ENCODE assay signal across 20 cellular contexts in genomic region chr3:71197841-71198565, GRCh38.
A peak's percentile ranks its signal among the peaks of the same experiment; 100 is the strongest.
DNase-seq lines count a peak whose midpoint lies in the region; TF ChIP-seq lines count a peak whose summit lies in the region.
"Had no signal": no experiment of that assay in that cellular context is flagged by ENCODE, and none has a peak within 500 bp of the region (broad histone marks: within the 10 kb centered on the region; RNA-seq: fewer than 3 reads in every experiment).

No MANE protein-coding gene starts in this region.

- H3K23ac ChIP-seq in H9 (ENCODE audit: insufficient read length, low read depth, low read length) (no peak overlapping the region), mesenchymal stem cell (ENCODE audit: low read length in 2 of 2) (no peak overlapping the region)

- no peaks in the 10 kb centered on the region for H3K9me3 Mint-ChIP-seq in activated T-cell treated with anti-CD3 and anti-CD28 coated beads, Interleukin-2, amount 50 U/mL, for 24 hours
- no peaks in the 10 kb centered on the region; a peak in 1 of 5 replicates for H3K9me3 Mint-ChIP-seq in H9
- H3K9me3 Mint-ChIP-seq in progenitor cell of endocrine pancreas (ENCODE audit: low read depth): no peaks in the 10 kb centered on the region
- H3K9me3 Mint-ChIP-seq: CD8-positive, alpha-beta memory T cell; GM23338 had no signal

- H4K5ac ChIP-seq in H9 (ENCODE audit: insufficient read length, low read depth, low read length): no peak overlapping the region

- peaks cover 59% of the 10 kb centered on the region for H3K36me3 Mint-ChIP-seq in activated T-cell treated with anti-CD3 and anti-CD28 coated beads, Interleukin-2, amount 50 U/mL, for 24 hours (ENCODE audit: low read depth)
- H3K36me3 Mint-ChIP-seq in H9 (ENCODE audit: insufficient read depth in 1 of 3, low read depth in 3 of 3) (peaks cover 0 to 16% (median 4%) of the 10 kb centered on the region in 3 experiments; a peak in 3 of 7 replicates), progenitor cell of endocrine pancreas (ENCODE audit: insufficient read depth) (peaks cover 18% of the 10 kb centered on the region)

- H3K9ac ChIP-seq in H9 (ENCODE audit: extremely low read depth, insufficient read length, low read length) (no peak overlapping the region), mesenchymal stem cell (ENCODE audit: low read length) (no peak overlapping the region)
- H3K9ac ChIP-seq: BLaER1 treated with 17β-estradiol and CSF1 and Interleukin-3, amounts not matched to agents 10 nM and 100 nM had no signal

- no peak for DNase-seq in activated T-cell treated with anti-CD3 and anti-CD28 coated beads, Interleukin-2, amount 50 U/mL, for 24 hours
- DNase-seq in activated T-cell treated with anti-CD3 and anti-CD28 coated beads for 4 hours (no peak), H9 (no peak), mesenchymal stem cell (no peak), progenitor cell of endocrine pancreas (ENCODE audit: low spot score, unreplicated experiment) (no peak), dermis blood vessel endothelial cell (no peak)
- DNase-seq in central memory CD4-positive, alpha-beta T cell: no peak
- DNase-seq in NK-92 treated with Interleukin-12 subunit alpha and Interleukin-12 subunit beta, amount 100 ng/mL, for 24 hours (lab: John Stamatoyannopoulos, UW): no peak
- DNase-seq: CD8-positive, alpha-beta memory T cell; Karpas-422; NCI-H1417 treated with DMSO at 0.1 percent for 48 hours; NCI-H187 treated with DMSO at 0.1 percent for 48 hours; NCI-H2107; NCI-H446 treated with DMSO at 0.1 percent for 48 hours; NCI-H526 treated with DMSO at 0.1 percent for 48 hours; PC-3; Right ventricle myocardium superior had no signal

- H2BK120ac ChIP-seq in H9 (ENCODE audit: low read depth, low read length, poor library complexity, severe bottlenecking) (no peak overlapping the region), mesenchymal stem cell (ENCODE audit: low read depth, low read length) (no peak overlapping the region)

- H2AK5ac ChIP-seq in H9 (ENCODE audit: insufficient read length, low read length): no peak overlapping the region
- H2AK5ac ChIP-seq in mesenchymal stem cell (ENCODE audit: low read length, severe bottlenecking): no peak overlapping the region

- H3K18ac ChIP-seq in H9 (ENCODE audit: insufficient read length, low read depth, low read length) (no peak overlapping the region), mesenchymal stem cell (ENCODE audit: low read depth in 1 of 2, low read length in 2 of 2) (peak overlapping the region; percentile 33 to 37)

- H3K56ac ChIP-seq in H9 (ENCODE audit: insufficient read length, low read depth, low read length): no peak overlapping the region

- H3K4me2 ChIP-seq in H9 (ENCODE audit: insufficient read depth, insufficient read length, low read length) (no peak overlapping the region), mesenchymal stem cell (ENCODE audit: low read length, poor library complexity, severe bottlenecking) (no peak overlapping the region)
- H3K4me2 ChIP-seq: BLaER1 treated with 17β-estradiol and CSF1 and Interleukin-3, amounts not matched to agents 10 nM and 100 nM; GM23338 had no signal

- H2BK12ac ChIP-seq in H9 (ENCODE audit: insufficient read length, low read depth, low read length): no peak overlapping the region
- peak overlapping the region in 1 of 2 experiments; percentile 15 for H2BK12ac ChIP-seq in mesenchymal stem cell (ENCODE audit: low read length in 2 of 2)

- H3T11ph ChIP-seq in H9 (ENCODE audit: low read length): no peak overlapping the region

- peaks cover 2% of the 10 kb centered on the region; the same call in 1 of the 2 replicates for H3K4me1 ChIP-seq in H9 (ENCODE audit: insufficient read depth, low read length)
- peaks cover 10% of the 10 kb centered on the region for H3K4me1 ChIP-seq in mesenchymal stem cell (ENCODE audit: control insufficient read depth, insufficient read depth, low read depth, low read length)
- H3K4me1 ChIP-seq: BLaER1 treated with 17β-estradiol and CSF1 and Interleukin-3, amounts not matched to agents 10 nM and 100 nM had no signal

- H2BK5ac ChIP-seq in H9 (ENCODE audit: insufficient read length, low read length) (no peak overlapping the region), mesenchymal stem cell (ENCODE audit: low read depth, low read length, poor library complexity, severe bottlenecking) (no peak overlapping the region)

- H3K4me3 Mint-ChIP-seq in activated T-cell treated with anti-CD3 and anti-CD28 coated beads, Interleukin-2, amount 50 U/mL, for 24 hours: no peak overlapping the region
- H3K4me3 Mint-ChIP-seq in H9: no peak overlapping the region
- no peak overlapping the region for H3K4me3 Mint-ChIP-seq in progenitor cell of endocrine pancreas (ENCODE audit: low read depth)
- H3K4me3 Mint-ChIP-seq: GM23338 had no signal

- no peaks in the 10 kb centered on the region for H4K20me1 ChIP-seq in H9 (ENCODE audit: control insufficient read depth, insufficient read depth, insufficient read length)
- H4K20me1 ChIP-seq: BLaER1 treated with 17β-estradiol and CSF1 and Interleukin-3, amounts not matched to agents 10 nM and 100 nM had no signal

- H4K8ac ChIP-seq in H9 (replicated peaks; ENCODE audit: insufficient read length, low read depth, low read length) (no peak overlapping the region), mesenchymal stem cell (ENCODE audit: low read length) (peak overlapping the region; percentile 54)

- no CpG with 5 or more reads among the region's 21 CpGs for WGBS in H9 (ENCODE audit: extremely low coverage, insufficient read length, low lambda C conversion rate)
- WGBS in mesenchymal stem cell: 97% methylated on average over 15 of the region's 21 CpGs

- H4K91ac ChIP-seq in H9 (ENCODE audit: insufficient read length, low read depth, low read length): no peak overlapping the region
- H4K91ac ChIP-seq in mesenchymal stem cell (ENCODE audit: low read length): peak overlapping the region; percentile 61

- TF ChIP-seq CTCF in H9 (conservative IDR thresholded peaks at IDR 0.05) (no peak), progenitor cell of endocrine pancreas (IDR thresholded peaks at IDR 0.05; ENCODE audit: unreplicated experiment) (no peak)

- peaks cover 2% of the 10 kb centered on the region for H3K79me1 ChIP-seq in H9 (ENCODE audit: insufficient read depth, low read depth, low read length, poor library complexity, severe bottlenecking)
- peaks cover 28% of the 10 kb centered on the region for H3K79me1 ChIP-seq in mesenchymal stem cell (replicated peaks; ENCODE audit: low read length, poor library complexity, severe bottlenecking)

- H3K9me3 ChIP-seq in H9 (ENCODE audit: control insufficient read depth, low read depth, low read length) (no peaks in the 10 kb centered on the region), mesenchymal stem cell (ENCODE audit: control insufficient read depth, low read length) (no peaks in the 10 kb centered on the region)
- H3K9me3 ChIP-seq: BLaER1 treated with 17β-estradiol and CSF1 and Interleukin-3, amounts not matched to agents 10 nM and 100 nM had no signal

- H2BK20ac ChIP-seq in H9 (ENCODE audit: low read depth, low read length, poor library complexity, severe bottlenecking): no peak overlapping the region

- H3K27ac ChIP-seq in H9 (ENCODE audit: insufficient read length, low read depth, low read length): no peak overlapping the region
- no peak overlapping the region for H3K27ac ChIP-seq in mesenchymal stem cell (ENCODE audit: low read length, poor library complexity, severe bottlenecking)
- H3K27ac ChIP-seq: 22Rv1; BLaER1 treated with 17β-estradiol and CSF1 and Interleukin-3, amounts not matched to agents 10 nM and 100 nM had no signal

- H3K36me3 ChIP-seq in mesenchymal stem cell (ENCODE audit: control insufficient read depth in 1 of 2, insufficient read depth in 2 of 2, low read depth in 1 of 2, low read length in 2 of 2): peaks cover 0 to 7% of the 10 kb centered on the region in 2 experiments
- H3K36me3 ChIP-seq: BLaER1 treated with 17β-estradiol and CSF1 and Interleukin-3, amounts not matched to agents 10 nM and 100 nM had no signal

- H2AFZ ChIP-seq in H9 (ENCODE audit: low read length) (no peak overlapping the region), mesenchymal stem cell (ENCODE audit: low read depth, low read length) (no peak overlapping the region)
- H2AFZ ChIP-seq: GM23338 had no signal

- no peaks in the 10 kb centered on the region for H3K27me3 Mint-ChIP-seq in activated T-cell treated with anti-CD3 and anti-CD28 coated beads, Interleukin-2, amount 50 U/mL, for 24 hours
- H3K27me3 Mint-ChIP-seq in H9 (ENCODE audit: low read depth) (no peaks in the 10 kb centered on the region), progenitor cell of endocrine pancreas (no peaks in the 10 kb centered on the region)
- H3K27me3 Mint-ChIP-seq: CD8-positive, alpha-beta memory T cell had no signal

- peak overlapping the region; percentile 2 for H3K27ac Mint-ChIP-seq in activated T-cell treated with anti-CD3 and anti-CD28 coated beads, Interleukin-2, amount 50 U/mL, for 24 hours
- H3K27ac Mint-ChIP-seq in H9 (peak overlapping the region in 2 of 3 experiments; percentile 65 to 74; a peak in 3 of 7 replicates), progenitor cell of endocrine pancreas (peak overlapping the region; percentile 6)
- H3K27ac Mint-ChIP-seq: GM23338 had no signal

- H3K4me3 ChIP-seq in mesenchymal stem cell (ENCODE audit: insufficient read depth in 1 of 2, low read depth in 1 of 2, low read length in 2 of 2): no peak overlapping the region
- H3K4me3 ChIP-seq: BLaER1 treated with 17β-estradiol and CSF1 and Interleukin-3, amounts not matched to agents 10 nM and 100 nM; GM23338 had no signal

- H3K79me2 ChIP-seq in H9 (ENCODE audit: insufficient read depth, low read length): no peaks in the 10 kb centered on the region

- H3K14ac ChIP-seq in H9 (ENCODE audit: insufficient read depth, low read length) (no peak overlapping the region), mesenchymal stem cell (ENCODE audit: low read length in 2 of 2) (no peak overlapping the region)

- H2BK15ac ChIP-seq in H9 (ENCODE audit: low read depth, low read length) (no peak overlapping the region), mesenchymal stem cell (ENCODE audit: low read depth, poor library complexity, severe bottlenecking) (no peak overlapping the region)

- H3K23me2 ChIP-seq in H9 (ENCODE audit: insufficient read length, low read depth, low read length, poor library complexity, severe bottlenecking): no peaks in the 10 kb centered on the region

- H3K4ac ChIP-seq in H9 (ENCODE audit: low read depth, low read length): no peak overlapping the region
- no peak overlapping the region for H3K4ac ChIP-seq in mesenchymal stem cell (ENCODE audit: low read depth in 1 of 2, low read length in 2 of 2)

- H3K4me1 Mint-ChIP-seq in activated T-cell treated with anti-CD3 and anti-CD28 coated beads, Interleukin-2, amount 50 U/mL, for 24 hours (ENCODE audit: low read depth): peaks cover 74% of the 10 kb centered on the region
- H3K4me1 Mint-ChIP-seq in H9: peaks cover 19 to 26% of the 10 kb centered on the region in 2 experiments
- H3K4me1 Mint-ChIP-seq in progenitor cell of endocrine pancreas (ENCODE audit: low read depth): peaks cover 46% of the 10 kb centered on the region

- H3K27me3 ChIP-seq in H9 (ENCODE audit: insufficient read depth, low read length) (no peaks in the 10 kb centered on the region), mesenchymal stem cell (ENCODE audit: control insufficient read depth in 1 of 2, insufficient read depth in 1 of 2, low read length in 2 of 2) (no peaks in the 10 kb centered on the region)
- H3K27me3 ChIP-seq: BLaER1 treated with 17β-estradiol and CSF1 and Interleukin-3, amounts not matched to agents 10 nM and 100 nM had no signal

Comparison
In these comparisons a context has a peak if more than half of its experiments do, and no peak if none do; other contexts are left out.
1. H3K27ac Mint-ChIP-seq: peak in every context shown above with its lines; median percentile 70 in H9; 6 in progenitor cell of endocrine pancreas; 2 in activated T-cell treated with anti-CD3 and anti-CD28 coated beads, Interleukin-2, amount 50 U/mL, for 24 hours.